ENCODE assay signal across 7 cellular contexts in genomic region chr4:49139513-49139912, GRCh38.
A peak's percentile ranks its signal among the peaks of the same experiment; 100 is the strongest.
DNase-seq lines count a peak whose midpoint lies in the region; ATAC-seq lines count a peak whose summit lies in the region.
"Not testable (repeated sequence)": the region's sequence is repeated elsewhere in the genome, so short reads cannot be mapped to it uniquely, and the experiment has no call there.

No MANE protein-coding gene starts in this region.

- not testable (repeated sequence) for H3K27me3 Mint-ChIP-seq in T-cell, naive B cell

- ATAC-seq in GM18868 (IDR thresholded peaks at IDR 0.05; ENCODE audit: unreplicated experiment): peak; percentile 44
- peak; percentile 39 for ATAC-seq in GM21423 (IDR thresholded peaks at IDR 0.05; ENCODE audit: unreplicated experiment)
- peak; percentile 34 for ATAC-seq in HG02852 (IDR thresholded peaks at IDR 0.05; ENCODE audit: unreplicated experiment)
- peak; percentile 48 for ATAC-seq in HG03280 (IDR thresholded peaks at IDR 0.05; ENCODE audit: unreplicated experiment)
- peak in 3 of 4 experiments; percentile 46 to 50 (median 49) for ATAC-seq in T-cell (replicated peaks in 1 of 4)
- ATAC-seq in Right ventricle myocardium inferior: peak; percentile 85
- peak; percentile 50 to 52 for ATAC-seq in naive B cell (ENCODE audit: low read depth in 2 of 2)

- H3K9me3 Mint-ChIP-seq in T-cell (peaks cover 14 to 41% (median 23%) of the 10 kb centered on the region in 3 donors), naive B cell (peaks cover 24 to 46% (median 38%) of the 10 kb centered on the region in 7 donors)

- DNase-seq in T-cell; Right ventricle myocardium inferior (ENCODE audit: missing footprints); naive B cell: not testable (repeated sequence)

- H3K4me1 Mint-ChIP-seq in T-cell: not testable (repeated sequence)
- H3K4me1 Mint-ChIP-seq in naive B cell: peaks cover 0 to 19% (median 4%) of the 10 kb centered on the region in 3 donors

- POLR2A ChIA-PET in T-cell (lab: Charles Lee): not testable (repeated sequence)

- CTCF ChIA-PET in T-cell (lab: Charles Lee): not testable (repeated sequence)

- not testable (repeated sequence) for H3K4me3 Mint-ChIP-seq in T-cell, naive B cell

- not testable (repeated sequence) for H3K27ac Mint-ChIP-seq in T-cell, naive B cell

- not testable (repeated sequence) for H3K36me3 Mint-ChIP-seq in T-cell
- peaks cover 0 to 45% of the 10 kb centered on the region in 2 donors for H3K36me3 Mint-ChIP-seq in naive B cell

- intact Hi-C loops in Right ventricle myocardium inferior (cut with DNase I): not testable (repeated sequence)

Comparison
In these comparisons a context has a peak if more than half of its experiments do, and no peak if none do; other contexts are left out.
1. ATAC-seq: peak in every context shown above with its lines; median percentile 85 in Right ventricle myocardium inferior; 51 in naive B cell; 49 in T-cell; 48 in HG03280; 44 in GM18868; 39 in GM21423; 34 in HG02852.